8 cellular contexts compared by ENCODE assay signal in genomic region chr17:66574123-66574522, GRCh38.
"Had no signal": no experiment of that assay in that cellular context is flagged by ENCODE, and none has a peak within 500 bp of the region (broad histone marks: within the 10 kb centered on the region; RNA-seq: fewer than 3 reads in every experiment).

No MANE protein-coding gene starts in this region.

- H3K4me2 ChIP-seq: KMS-11 had no signal

- ATAC-seq: HepG2, K562 had no signal

- DNase-seq: IMR-90, KBM-7, KG1 had no signal

- H3K4me3 Mint-ChIP-seq: IgD-negative memory B cell had no signal

- H3K27ac Mint-ChIP-seq: IgD-negative memory B cell had no signal

- H3K27ac ChIP-seq: HL-60, KMS-11 had no signal

- H3K4me1 Mint-ChIP-seq: IgD-negative memory B cell had no signal

- H3K9ac ChIP-seq: KMS-11 had no signal
